In the genomic region with DNA sequence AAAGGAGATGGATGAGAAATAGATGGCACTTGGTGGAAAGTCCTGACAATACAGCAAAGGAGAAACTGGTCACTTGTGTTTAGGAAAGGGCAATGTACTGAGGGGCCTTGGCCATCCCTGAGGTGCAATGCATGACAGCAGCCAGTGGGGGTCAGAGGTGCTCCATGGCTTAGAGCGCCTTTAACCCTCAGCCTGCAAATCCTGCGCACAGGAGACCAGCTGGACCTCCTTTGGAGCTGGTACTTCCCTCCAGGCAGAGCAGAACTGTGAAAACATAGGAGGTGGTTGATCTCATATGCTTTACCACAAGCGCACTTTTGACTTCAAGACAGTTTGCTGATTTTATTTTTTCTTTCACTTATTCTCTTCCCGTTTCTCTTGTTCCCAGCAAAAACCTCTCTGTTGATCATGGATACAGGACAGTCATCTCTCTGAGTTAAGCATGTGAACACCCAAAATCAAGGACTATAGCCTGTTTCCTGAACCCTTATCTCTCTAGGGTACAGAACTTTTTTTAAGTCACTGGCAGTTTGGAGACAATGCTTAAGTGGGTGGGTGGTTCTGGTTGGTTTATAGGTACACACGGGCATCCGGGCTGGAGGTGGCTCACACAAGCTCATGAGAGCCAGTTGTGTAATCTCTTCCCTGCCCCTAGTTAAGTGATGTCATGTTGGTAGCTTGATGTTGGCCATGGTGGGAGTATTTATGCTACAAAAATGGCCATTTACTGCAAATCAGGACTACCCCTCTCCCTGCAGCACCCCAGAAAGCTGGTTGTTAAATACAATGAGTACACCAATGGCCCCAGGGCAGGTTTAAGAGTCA, we compare ENCODE assay signal across 8 cellular contexts. TPM values are rescaled to one million over a fixed set of nuclear protein-coding genes. Genes with fewer than 3 reads are reported as not detected.
DNase-seq lines count a peak whose midpoint lies in the region; ATAC-seq and TF ChIP-seq lines count a peak whose summit lies in the region.

No MANE protein-coding gene starts in this region.

- H3F3A ChIP-seq in GM23338 (replicated peaks; ENCODE audit: low read depth): no peaks in the 10 kb centered on the region

- H2AFZ ChIP-seq in GM23338: 0 out of 2 replicates have a peak overlapping the region, but pooled peaks have one; percentile 3

- H3K36me3 ChIP-seq in GM23338 (ENCODE audit: insufficient read depth): no peaks in the 10 kb centered on the region
- H3K36me3 ChIP-seq in SJCRH30: no peaks in the 10 kb centered on the region
- H3K36me3 ChIP-seq in ovary: no peaks in the 10 kb centered on the region
- no peaks in the 10 kb centered on the region for H3K36me3 ChIP-seq in tibial artery

- H3K4me1 ChIP-seq in GM23338 (ENCODE audit: insufficient read depth) (no peaks in the 10 kb centered on the region), SJCRH30 (no peaks in the 10 kb centered on the region), ovary (ENCODE audit: insufficient read depth) (peaks cover 2% of the 10 kb centered on the region), tibial artery (peaks cover 0 to 5% (median 2%) of the 10 kb centered on the region in 4 donors)

- H3K4me3 ChIP-seq in GM23338 (no peak overlapping the region), SJCRH30 (no peak overlapping the region), ovary (no peak overlapping the region), tibial artery (no peak overlapping the region)

- H3K36me3 Mint-ChIP-seq in GM23338 (ENCODE audit: low read depth): no peaks in the 10 kb centered on the region

- peak; percentile 99 for ATAC-seq in GM23338

- H4K20me1 ChIP-seq in GM23338 (replicated peaks; ENCODE audit: insufficient read depth): no peaks in the 10 kb centered on the region

- TF ChIP-seq CTCF in GM23338 (conservative IDR thresholded peaks at IDR 0.05; ENCODE audit: low read depth in 2 of 2): peak; percentile 91 to 99
- TF ChIP-seq CTCF in LNCAP (IDR thresholded peaks at IDR 0.05): peak; percentile 99
- peak; percentile 86 to 92 (median 91) for TF ChIP-seq CTCF in ovary (IDR thresholded peaks at IDR 0.05)
- peak; percentile 98 to 99 for TF ChIP-seq CTCF in tibial artery (IDR thresholded peaks at IDR 0.05)

- no peaks in the 10 kb centered on the region for H3K9me3 Mint-ChIP-seq in GM23338

- H3K4me3 Mint-ChIP-seq in GM23338: no peak overlapping the region

- TF ChIP-seq POLR2A in ovary (IDR thresholded peaks at IDR 0.05): no peak

- peaks cover 2% of the 10 kb centered on the region for H3K27me3 Mint-ChIP-seq in GM23338 (ENCODE audit: insufficient read depth, low read depth, poor library complexity)

- no peak overlapping the region for H3K4me2 ChIP-seq in GM23338

- H3K9me2 ChIP-seq in GM23338 (ENCODE audit: insufficient read depth): no peaks in the 10 kb centered on the region

- peak; percentile 91 for DNase-seq in EL
- DNase-seq in GM23338 (ENCODE audit: low spot score): peak; percentile 90
- DNase-seq in SJCRH30: peak; percentile 63 to 85
- peak; percentile 91 for DNase-seq in activated effector memory CD4-positive, alpha-beta T cell treated with anti-CD3 and anti-CD28 coated beads, Interleukin-2, amount 50 U/mL, for 16 hours
- peak; percentile 76 for DNase-seq in foreskin melanocyte
- peak; percentile 80 to 89 (median 84) for DNase-seq in ovary
- DNase-seq in tibial artery: peak; percentile 77 to 88

- no peak overlapping the region for H3K27ac ChIP-seq in GM23338 (ENCODE audit: low read depth)
- no peak overlapping the region for H3K27ac ChIP-seq in SJCRH30
- no peak overlapping the region for H3K27ac ChIP-seq in ovary
- no peak overlapping the region for H3K27ac ChIP-seq in tibial artery

- H3K4me1 Mint-ChIP-seq in GM23338: peaks cover 4% of the 10 kb centered on the region; the same call in 2 of the 3 replicates

- TF ChIP-seq EP300 in ovary (IDR thresholded peaks at IDR 0.05): no peak

- H3K27ac Mint-ChIP-seq in GM23338: no peak overlapping the region

- H3K9me3 ChIP-seq in SJCRH30 (replicated peaks): no peaks in the 10 kb centered on the region
- no peaks in the 10 kb centered on the region for H3K9me3 ChIP-seq in ovary
- no peaks in the 10 kb centered on the region for H3K9me3 ChIP-seq in tibial artery

- intact Hi-C loops in ovary (cut with DNase I): loop anchor here (5.0 to 10.0 kb wide), 4 partner anchors 567 to 954 kb away; no protein-coding TSS in a partner anchor
- intact Hi-C loops in tibial artery (cut with DNase I; ENCODE audit: low total_unique reads): loop anchor here (2.0 kb wide), 1 partner anchor 568 kb away; no protein-coding TSS in a partner anchor

- no peaks in the 10 kb centered on the region for H3K27me3 ChIP-seq in GM23338 (ENCODE audit: insufficient read depth)
- H3K27me3 ChIP-seq in SJCRH30: no peaks in the 10 kb centered on the region
- H3K27me3 ChIP-seq in ovary: no peaks in the 10 kb centered on the region
- no peaks in the 10 kb centered on the region for H3K27me3 ChIP-seq in tibial artery

- no peaks in the 10 kb centered on the region for H3K79me2 ChIP-seq in GM23338 (replicated peaks; ENCODE audit: insufficient read depth)

- WGBS in ovary, 3 donors: 38 to 40% (median 39%) methylated on average over 6 of the region's 6 CpGs

TF ChIP-seq in GM23338, 12 proteins besides CTCF, POLR2A, EP300 and RAD21 (continues in another document):
- TF ChIP-seq ZNF331 (CRISPR knock-in tag; IDR thresholded peaks at IDR 0.05; ENCODE audit: low read depth) (no peak), EZH2 (IDR thresholded peaks at IDR 0.05; ENCODE audit: low read depth, unreplicated experiment) (no peak), NANOG (IDR thresholded peaks at IDR 0.05; ENCODE audit: borderline replicate concordance) (no peak), CREB1 (CRISPR knock-in tag; IDR thresholded peaks at IDR 0.05; ENCODE audit: low read depth) (no peak), JUNB (IDR thresholded peaks at IDR 0.05; ENCODE audit: unreplicated experiment) (no peak)
- TF ChIP-seq, protein P1, sequence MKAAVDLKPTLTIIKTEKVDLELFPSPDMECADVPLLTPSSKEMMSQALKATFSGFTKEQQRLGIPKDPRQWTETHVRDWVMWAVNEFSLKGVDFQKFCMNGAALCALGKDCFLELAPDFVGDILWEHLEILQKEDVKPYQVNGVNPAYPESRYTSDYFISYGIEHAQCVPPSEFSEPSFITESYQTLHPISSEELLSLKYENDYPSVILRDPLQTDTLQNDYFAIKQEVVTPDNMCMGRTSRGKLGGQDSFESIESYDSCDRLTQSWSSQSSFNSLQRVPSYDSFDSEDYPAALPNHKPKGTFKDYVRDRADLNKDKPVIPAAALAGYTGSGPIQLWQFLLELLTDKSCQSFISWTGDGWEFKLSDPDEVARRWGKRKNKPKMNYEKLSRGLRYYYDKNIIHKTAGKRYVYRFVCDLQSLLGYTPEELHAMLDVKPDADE (IDR thresholded peaks at IDR 0.05): no peak

RNA-seq across cellular contexts. Expression of a gene that starts 37.6 kb away (rescaled TPM):
- not detected in 2 replicates for total RNA-seq in GM23338 (2014; rRNA removed; shearing (Covaris generic))
- polyA plus RNA-seq in GM23338 (2016; fragmentation: Nextera tagmentation; extraction: Ambion mirVana) (not detected in 2 replicates), ovary (under 1 TPM; 0.05 to 0.23 TPM)
- total RNA-seq in SJCRH30 (2014; rRNA removed; shearing (Covaris generic)): not detected in 2 replicates
- under 1 TPM in 1 of 7 donors, not detected in 6; 0.25 TPM for total RNA-seq in ovary
